ENCODE assay signal across 21 cellular contexts in the genomic region with DNA sequence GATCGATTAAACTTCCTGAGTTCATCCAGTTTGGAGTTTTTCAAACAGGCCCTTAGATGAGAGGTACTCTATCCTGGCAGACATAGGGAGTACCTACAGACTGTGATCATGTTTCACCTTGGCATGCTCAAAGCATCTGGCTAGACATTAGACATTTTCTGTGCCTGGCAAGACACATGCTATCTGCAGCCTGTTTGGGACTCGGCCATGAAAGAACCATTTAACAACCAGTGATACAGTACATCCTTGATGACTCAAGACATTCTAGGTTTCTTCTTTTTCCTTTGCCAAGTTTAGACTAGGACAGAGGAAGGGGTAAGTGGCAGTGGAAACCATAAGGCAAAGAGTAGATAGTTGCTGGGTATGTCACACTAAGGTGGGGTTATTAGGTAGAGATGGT. TPM values are rescaled to one million over a fixed set of nuclear protein-coding genes. Genes with fewer than 3 reads are reported as not detected.
A peak's percentile ranks its signal among the peaks of the same experiment; 100 is the strongest.
DNase-seq lines count a peak whose midpoint lies in the region; ATAC-seq, FAIRE-seq and TF ChIP-seq lines count a peak whose summit lies in the region.
"Had no signal": no experiment of that assay in that cellular context is flagged by ENCODE, and none has a peak within 500 bp of the region (broad histone marks: within the 10 kb centered on the region; RNA-seq: fewer than 3 reads in every experiment).

No MANE protein-coding gene starts in this region.

- H3K9me3 Mint-ChIP-seq in activated naive CD4-positive, alpha-beta T cell treated with anti-CD3 and anti-CD28 coated beads, Interleukin-2, amount 50 U/mL, for 24 hours = no peaks in the 10 kb centered on the region
- H3K9me3 Mint-ChIP-seq in activated naive CD4-positive, alpha-beta T cell treated with anti-CD3 and anti-CD28 coated beads, Interleukin-2, amount 50 U/mL, for 72 hours = no peaks in the 10 kb centered on the region
- H3K9me3 Mint-ChIP-seq in stimulated activated memory B cell treated with anti-CD40 and anti-IgM and Interleukin-4, amounts not matched to agents 10 μg/mL and 1 μg/mL and 100 μg/mL, for 72 hours = no peaks in the 10 kb centered on the region

- H3K27me3 ChIP-seq in MG63 (no peaks in the 10 kb centered on the region), bronchial epithelial cell (ENCODE audit: control insufficient read depth, insufficient read depth, low read length) (no peaks in the 10 kb centered on the region)

- no peak for TF ChIP-seq CTCF in bronchial epithelial cell (IDR thresholded peaks at IDR 0.05; ENCODE audit: insufficient read depth, low read length, severe bottlenecking)

- H3K27ac Mint-ChIP-seq in activated naive CD4-positive, alpha-beta T cell treated with anti-CD3 and anti-CD28 coated beads, Interleukin-2, amount 50 U/mL, for 24 hours = peak overlapping the region; percentile 80
- H3K27ac Mint-ChIP-seq in activated naive CD4-positive, alpha-beta T cell treated with anti-CD3 and anti-CD28 coated beads, Interleukin-2, amount 50 U/mL, for 72 hours = no peak overlapping the region
- H3K27ac Mint-ChIP-seq in stimulated activated memory B cell treated with anti-CD40 and anti-IgM and Interleukin-4, amounts not matched to agents 10 μg/mL and 1 μg/mL and 100 μg/mL, for 72 hours = peak overlapping the region; percentile 55

- no peak for ATAC-seq in activated naive CD4-positive, alpha-beta T cell treated with anti-CD3 and anti-CD28 coated beads, Interleukin-2, amount 50 U/mL, for 72 hours
- no peak for ATAC-seq in stimulated activated memory B cell treated with anti-CD40 and anti-IgM and Interleukin-4, amounts not matched to agents 10 μg/mL and 1 μg/mL and 100 μg/mL, for 72 hours

- H3K4me3 Mint-ChIP-seq in activated naive CD4-positive, alpha-beta T cell treated with anti-CD3 and anti-CD28 coated beads, Interleukin-2, amount 50 U/mL, for 24 hours = no peak overlapping the region
- no peak overlapping the region for H3K4me3 Mint-ChIP-seq in stimulated activated memory B cell treated with anti-CD40 and anti-IgM and Interleukin-4, amounts not matched to agents 10 μg/mL and 1 μg/mL and 100 μg/mL, for 72 hours

- FAIRE-seq in bronchial epithelial cell (lab: Jason Lieb, UNC) = no peak
- FAIRE-seq: A204.1, G401.6, GM12892 had no signal

- no peak for DNase-seq in activated naive CD4-positive, alpha-beta T cell treated with anti-CD3 and anti-CD28 coated beads, Interleukin-2, amount 50 U/mL, for 72 hours (ENCODE audit: low spot score in 2 of 2)
- DNase-seq in MG63 = peak; percentile 82
- DNase-seq in bronchial epithelial cell (ENCODE audit: low read depth) = peak; percentile 28
- no peak for DNase-seq in anterior cingulate cortex (lab: John Stamatoyannopoulos, UW)
- no peak for DNase-seq in ecto neural progenitor cell (ENCODE audit: low spot score)
- no peak for DNase-seq in COLO829 (ENCODE audit: low spot score)
- DNase-seq: DMS153, Karpas-422, MM.1S, NCI-H1048, NCI-H1436, NCI-H1930, NCI-H524 treated with DMSO at 0.1 percent for 48 hours, OCI-M1, SHP77 treated with DMSO at 0.1 percent for 48 hours had no signal

- no peaks in the 10 kb centered on the region for H3K36me3 Mint-ChIP-seq in activated naive CD4-positive, alpha-beta T cell treated with anti-CD3 and anti-CD28 coated beads, Interleukin-2, amount 50 U/mL, for 24 hours
- no peaks in the 10 kb centered on the region for H3K36me3 Mint-ChIP-seq in activated naive CD4-positive, alpha-beta T cell treated with anti-CD3 and anti-CD28 coated beads, Interleukin-2, amount 50 U/mL, for 72 hours
- H3K36me3 Mint-ChIP-seq in stimulated activated memory B cell treated with anti-CD40 and anti-IgM and Interleukin-4, amounts not matched to agents 10 μg/mL and 1 μg/mL and 100 μg/mL, for 72 hours = no peaks in the 10 kb centered on the region

- H3K4me3 ChIP-seq in MG63 = no peak overlapping the region
- no peak overlapping the region for H3K4me3 ChIP-seq in bronchial epithelial cell (ENCODE audit: low read depth, low read length)
- H3K4me3 ChIP-seq: SK-N-MC had no signal

- peaks cover 40% of the 10 kb centered on the region for H3K4me1 Mint-ChIP-seq in activated naive CD4-positive, alpha-beta T cell treated with anti-CD3 and anti-CD28 coated beads, Interleukin-2, amount 50 U/mL, for 24 hours
- peaks cover 21% of the 10 kb centered on the region for H3K4me1 Mint-ChIP-seq in stimulated activated memory B cell treated with anti-CD40 and anti-IgM and Interleukin-4, amounts not matched to agents 10 μg/mL and 1 μg/mL and 100 μg/mL, for 72 hours

- H3K36me3 ChIP-seq in MG63 (no peaks in the 10 kb centered on the region), bronchial epithelial cell (ENCODE audit: control insufficient read depth, insufficient read depth, low read length) (no peaks in the 10 kb centered on the region)

- peaks cover 3% of the 10 kb centered on the region; the same call in 1 of the 2 replicates for H3K9me3 ChIP-seq in MG63

- no peaks in the 10 kb centered on the region for H3K27me3 Mint-ChIP-seq in activated naive CD4-positive, alpha-beta T cell treated with anti-CD3 and anti-CD28 coated beads, Interleukin-2, amount 50 U/mL, for 24 hours
- H3K27me3 Mint-ChIP-seq in stimulated activated memory B cell treated with anti-CD40 and anti-IgM and Interleukin-4, amounts not matched to agents 10 μg/mL and 1 μg/mL and 100 μg/mL, for 72 hours = no peaks in the 10 kb centered on the region

RNA-seq across cellular contexts. Expression of gene PAQR8, which starts 15.4 kb away (rescaled TPM):
- 10 to 100 TPM in 1 of 2 donors, 1 to 10 TPM in 1; 8.0 to 11.4 TPM for total RNA-seq in activated naive CD4-positive, alpha-beta T cell treated with anti-CD3 and anti-CD28 coated beads, Interleukin-2, amount 50 U/mL, for 72 hours
- 2.9 and 3.2 TPM in 2 replicates for total RNA-seq in MG63 (2014; rRNA removed; shearing (Covaris generic); ENCODE audit: low replicate concordance)
- total RNA-seq in bronchial epithelial cell = 1.3 and 5.6 TPM in 2 replicates

Comparison
In these comparisons a context has a peak if more than half of its experiments do, and no peak if none do; other contexts are left out.
1. H3K27ac Mint-ChIP-seq: peak in activated naive CD4-positive, alpha-beta T cell treated with anti-CD3 and anti-CD28 coated beads, Interleukin-2, amount 50 U/mL, for 24 hours (single experiment) and stimulated activated memory B cell treated with anti-CD40 and anti-IgM and Interleukin-4, amounts not matched to agents 10 μg/mL and 1 μg/mL and 100 μg/mL, for 72 hours (single experiment); none in activated naive CD4-positive, alpha-beta T cell treated with anti-CD3 and anti-CD28 coated beads, Interleukin-2, amount 50 U/mL, for 72 hours (0 of 2).
2. DNase-seq: peak in MG63 (single experiment) and bronchial epithelial cell (single experiment); none in activated naive CD4-positive, alpha-beta T cell treated with anti-CD3 and anti-CD28 coated beads, Interleukin-2, amount 50 U/mL, for 72 hours (0 of 2), anterior cingulate cortex (0 of 58), ecto neural progenitor cell (single experiment) and COLO829 (single experiment).